Comparison of ENCODE assay signal across 9 cellular contexts in the genomic region with DNA sequence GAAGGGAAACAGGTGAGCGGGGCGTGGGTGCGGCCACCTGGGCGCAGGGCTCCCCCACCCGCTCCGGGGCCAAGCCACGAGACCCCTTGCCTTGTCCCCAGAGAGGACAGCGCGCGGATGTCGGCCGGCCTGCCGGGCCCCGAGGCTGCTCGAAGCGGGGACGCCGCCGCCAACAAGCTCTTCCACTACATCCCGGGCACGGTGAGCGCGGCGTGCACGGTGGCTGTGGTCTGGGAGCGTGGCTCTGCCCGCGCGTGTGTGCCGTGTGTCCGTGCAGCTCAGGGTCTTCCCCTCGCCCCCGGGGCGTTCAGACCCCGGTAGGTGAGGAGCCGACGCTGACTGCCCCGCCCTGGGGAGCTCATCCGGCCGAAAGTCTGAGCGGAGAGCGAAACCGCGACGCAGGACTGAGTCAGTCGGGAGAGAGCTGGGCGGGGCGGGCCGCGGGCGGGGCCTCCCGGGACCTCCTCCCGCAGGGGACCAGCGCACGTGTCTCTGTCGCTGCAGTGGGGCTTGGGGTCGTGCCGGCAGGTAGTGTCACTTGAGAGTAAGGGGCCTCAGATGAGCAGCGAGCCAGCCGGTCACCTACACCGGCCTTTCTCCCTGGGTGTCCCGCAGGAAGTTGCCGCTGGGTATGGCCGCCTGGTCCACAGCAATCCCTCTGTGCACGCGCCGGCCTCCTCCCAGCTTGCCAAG. TPM values are rescaled to one million over a fixed set of nuclear protein-coding genes. Genes with fewer than 3 reads are reported as not detected.
DNase-seq lines count a peak whose midpoint lies in the region; ATAC-seq and TF ChIP-seq lines count a peak whose summit lies in the region.
"Had no signal": no experiment of that assay in that cellular context is flagged by ENCODE, and none has a peak within 500 bp of the region (broad histone marks: within the 10 kb centered on the region; RNA-seq: fewer than 3 reads in every experiment).

No MANE protein-coding gene starts in this region.

- peak overlapping the region in 1 of 2 experiments; percentile 97 for H3K23ac ChIP-seq in mesenchymal stem cell (ENCODE audit: low read length in 2 of 2)

- DNase-seq in CD1c-positive myeloid dendritic cell (ENCODE audit: extremely low spot score), result peak; percentile 70
- peak; percentile 54 for DNase-seq in KBM-7
- DNase-seq in activated CD4-positive, alpha-beta T cell treated with anti-CD3 and anti-CD28 coated beads, Interleukin-2, amount 10 ng/mL, durations not matched to agents 7 days and 5 days, result peak; percentile 83
- no peak for DNase-seq in dorsolateral prefrontal cortex
- peak; percentile 74 for DNase-seq in mesenchymal stem cell
- DNase-seq in stimulated activated CD8-positive, alpha-beta memory T cell treated with anti-CD3 and anti-CD28 coated beads, Interleukin-15, amount 100 ng/mL, for 24 hours (ENCODE audit: low read depth), result peak; percentile 57

- CTCF ChIA-PET in activated CD4-positive, alpha-beta T cell treated with anti-CD3 and anti-CD28 coated beads, Interleukin-2, amount 10 ng/mL, durations not matched to agents 7 days and 5 days (lab: Charles Lee), result interaction anchor here (0.6 to 1.7 kb wide), 4 partner anchors 10 to 59 kb away, joined by 3 to 8 read pairs (median 3); a partner anchor contains a TSS

- H2BK15ac ChIP-seq in mesenchymal stem cell (ENCODE audit: low read depth, poor library complexity, severe bottlenecking), result no peak overlapping the region

- no peak overlapping the region for H2AK5ac ChIP-seq in mesenchymal stem cell (ENCODE audit: low read length, severe bottlenecking)

- H2BK5ac ChIP-seq in mesenchymal stem cell (ENCODE audit: low read depth, low read length, poor library complexity, severe bottlenecking), result peak overlapping the region; percentile 58

- peak overlapping the region in 1 of 59 donors; percentile 27 for H3K27ac ChIP-seq in dorsolateral prefrontal cortex
- H3K27ac ChIP-seq in mesenchymal stem cell (ENCODE audit: low read length, poor library complexity, severe bottlenecking), result no peak overlapping the region

- peak overlapping the region; percentile 90 for H4K91ac ChIP-seq in mesenchymal stem cell (ENCODE audit: low read length)

- peak overlapping the region; percentile 76 for H3K4me3 Mint-ChIP-seq in activated CD4-positive, alpha-beta T cell treated with anti-CD3 and anti-CD28 coated beads, Interleukin-2, amount 10 ng/mL, durations not matched to agents 7 days and 5 days

- TF ChIP-seq CTCF in dorsolateral prefrontal cortex (IDR thresholded peaks at IDR 0.05 in 54 of 56, conservative IDR thresholded peaks at IDR 0.05 in 2 of 56; ENCODE audit: low read depth in 1 of 56, partially characterized antibody in 56 of 56), result no peak

- H3K4me3 ChIP-seq in dorsolateral prefrontal cortex, result peak overlapping the region in 58 of 59 donors; percentile 19 to 71 (median 56)
- H3K4me3 ChIP-seq in mesenchymal stem cell (ENCODE audit: insufficient read depth in 1 of 2, low read depth in 1 of 2, low read length in 2 of 2), result peak overlapping the region; percentile 66 to 85

- peaks cover 13% of the 10 kb centered on the region for H3K4me1 Mint-ChIP-seq in activated CD4-positive, alpha-beta T cell treated with anti-CD3 and anti-CD28 coated beads, Interleukin-2, amount 10 ng/mL, durations not matched to agents 7 days and 5 days

- peaks cover 13 to 39% of the 10 kb centered on the region in 2 experiments for H3K36me3 ChIP-seq in mesenchymal stem cell (ENCODE audit: control insufficient read depth in 1 of 2, insufficient read depth in 2 of 2, low read depth in 1 of 2, low read length in 2 of 2)

- H3K4me1 ChIP-seq in mesenchymal stem cell (ENCODE audit: control insufficient read depth, insufficient read depth, low read depth, low read length), result peaks cover 22% of the 10 kb centered on the region

- H3K4me2 ChIP-seq in mesenchymal stem cell (ENCODE audit: low read length, poor library complexity, severe bottlenecking), result peak overlapping the region; percentile 92

- in situ Hi-C loops in KBM-7 (cut with MboI; ENCODE audit: low pct_unique_long_range_greater_than_20kb, low sequenced_read_pairs), result no loop called here

- peak overlapping the region; percentile 72 for H2AFZ ChIP-seq in mesenchymal stem cell (ENCODE audit: low read depth, low read length)

- POLR2A ChIA-PET in activated CD4-positive, alpha-beta T cell treated with anti-CD3 and anti-CD28 coated beads, Interleukin-2, amount 10 ng/mL, durations not matched to agents 7 days and 5 days (lab: Charles Lee), result no interaction called here

- 4% methylated on average over 50 of the region's 67 CpGs for whole genome bisulfite sequencing in mesenchymal stem cell

- peak overlapping the region; percentile 2 for H2BK120ac ChIP-seq in mesenchymal stem cell (ENCODE audit: low read depth, low read length)

- no peaks in the 10 kb centered on the region for H3K9me3 ChIP-seq in mesenchymal stem cell (ENCODE audit: control insufficient read depth, low read length)

- peaks cover 9% of the 10 kb centered on the region for H3K79me1 ChIP-seq in mesenchymal stem cell (replicated peaks; ENCODE audit: low read length, poor library complexity, severe bottlenecking)

- H2BK12ac ChIP-seq in mesenchymal stem cell (ENCODE audit: low read length in 2 of 2), result peak overlapping the region in 1 of 2 experiments; percentile 79

- H3K14ac ChIP-seq in mesenchymal stem cell (ENCODE audit: low read length in 2 of 2), result peak overlapping the region in 1 of 2 experiments; percentile 97

- H3K27me3 ChIP-seq in dorsolateral prefrontal cortex, result peaks cover 0 to 50% (median 27%) of the 10 kb centered on the region in 45 donors
- peaks cover 0 to 45% of the 10 kb centered on the region in 2 experiments for H3K27me3 ChIP-seq in mesenchymal stem cell (ENCODE audit: control insufficient read depth in 1 of 2, insufficient read depth in 1 of 2, low read length in 2 of 2)

- H3K27ac Mint-ChIP-seq in activated CD4-positive, alpha-beta T cell treated with anti-CD3 and anti-CD28 coated beads, Interleukin-2, amount 10 ng/mL, durations not matched to agents 7 days and 5 days, result peak overlapping the region; percentile 79

- peak overlapping the region; percentile 24 to 77 for H3K4ac ChIP-seq in mesenchymal stem cell (ENCODE audit: low read depth in 1 of 2, low read length in 2 of 2)

- H3K9me3 Mint-ChIP-seq in activated CD4-positive, alpha-beta T cell treated with anti-CD3 and anti-CD28 coated beads, Interleukin-2, amount 10 ng/mL, durations not matched to agents 7 days and 5 days, result peaks cover 3% of the 10 kb centered on the region

- peak overlapping the region; percentile 78 to 96 for H3K18ac ChIP-seq in mesenchymal stem cell (ENCODE audit: low read depth in 1 of 2, low read length in 2 of 2)

- peak overlapping the region; percentile 66 for H4K8ac ChIP-seq in mesenchymal stem cell (ENCODE audit: low read length)

- H3K9ac ChIP-seq in mesenchymal stem cell (ENCODE audit: low read length), result peak overlapping the region; percentile 70

- peaks cover 11% of the 10 kb centered on the region for H3K27me3 Mint-ChIP-seq in activated CD4-positive, alpha-beta T cell treated with anti-CD3 and anti-CD28 coated beads, Interleukin-2, amount 10 ng/mL, durations not matched to agents 7 days and 5 days

- H3K36me3 Mint-ChIP-seq in activated CD4-positive, alpha-beta T cell treated with anti-CD3 and anti-CD28 coated beads, Interleukin-2, amount 10 ng/mL, durations not matched to agents 7 days and 5 days (ENCODE audit: low read depth), result peaks cover 3% of the 10 kb centered on the region

- ATAC-seq in GM21360 (IDR thresholded peaks at IDR 0.05; ENCODE audit: unreplicated experiment) (peak; percentile 64), HG02870 (IDR thresholded peaks at IDR 0.05; ENCODE audit: unreplicated experiment) (no peak)

- intact Hi-C loops in dorsolateral prefrontal cortex (cut with DNase I), result no loop called here

RNA-seq across cellular contexts. Expression of a gene that starts 0.5 kb away (rescaled TPM):
- total RNA-seq in activated CD4-positive, alpha-beta T cell treated with anti-CD3 and anti-CD28 coated beads, Interleukin-2, amount 10 ng/mL, durations not matched to agents 7 days and 5 days, result 1 to 10 TPM; 3.2 TPM
- total RNA-seq in dorsolateral prefrontal cortex, result under 1 TPM in 3 of 120 experiments, not detected in 117; 0.36 to 0.58 (median 0.43) TPM
- 0.75 TPM for polyA plus RNA-seq in mesenchymal stem cell (2013, experiment 1 of 2)
- 0.60 TPM for polyA plus RNA-seq in mesenchymal stem cell (2013, experiment 2 of 2)

RNA-seq across cellular contexts. Expression of a gene that starts 6.4 kb away (rescaled TPM):
- total RNA-seq in activated CD4-positive, alpha-beta T cell treated with anti-CD3 and anti-CD28 coated beads, Interleukin-2, amount 10 ng/mL, durations not matched to agents 7 days and 5 days, result 10 to 100 TPM; 23.6 to 27.1 TPM
- 10 to 100 TPM in 101 of 120 experiments, 1 to 10 TPM in 19; 5.7 to 35.4 (median 14.2) TPM for total RNA-seq in dorsolateral prefrontal cortex
- polyA plus RNA-seq in mesenchymal stem cell (2013, experiment 1 of 2), result 11.5 TPM
- 12.5 TPM for polyA plus RNA-seq in mesenchymal stem cell (2013, experiment 2 of 2)

RNA-seq across cellular contexts. Expression of a gene that starts 7.7 kb away (rescaled TPM):
- 10 to 100 TPM; 60.5 to 71.8 TPM for total RNA-seq in activated CD4-positive, alpha-beta T cell treated with anti-CD3 and anti-CD28 coated beads, Interleukin-2, amount 10 ng/mL, durations not matched to agents 7 days and 5 days
- total RNA-seq in dorsolateral prefrontal cortex, result 10 to 100 TPM; 34.5 to 72.4 (median 54.8) TPM
- polyA plus RNA-seq in mesenchymal stem cell (2013, experiment 1 of 2), result 32.5 TPM
- 33.0 TPM for polyA plus RNA-seq in mesenchymal stem cell (2013, experiment 2 of 2)

RNA-seq across cellular contexts. Expression of a gene that starts 15.1 kb away (rescaled TPM):
- total RNA-seq in activated CD4-positive, alpha-beta T cell treated with anti-CD3 and anti-CD28 coated beads, Interleukin-2, amount 10 ng/mL, durations not matched to agents 7 days and 5 days, result not detected
- 1 to 10 TPM in 6 of 120 experiments, under 1 TPM in 63, not detected in 51; 0.13 to 1.8 (median 0.43) TPM for total RNA-seq in dorsolateral prefrontal cortex
- polyA plus RNA-seq in mesenchymal stem cell (2013, experiment 1 of 2), result not detected
- polyA plus RNA-seq in mesenchymal stem cell (2013, experiment 2 of 2), result not detected
- total RNA-seq: T-helper 2 cell treated with Interferon-gamma antibody and Interleukin-4, amounts not matched to agents 100 ng/mL and 5 ng/mL, for 36 hours had no signal

RNA-seq across cellular contexts. Expression of a gene that starts 33.1 kb away (rescaled TPM):
- total RNA-seq in activated CD4-positive, alpha-beta T cell treated with anti-CD3 and anti-CD28 coated beads, Interleukin-2, amount 10 ng/mL, durations not matched to agents 7 days and 5 days, result under 1 TPM; 0.42 to 0.46 TPM
- total RNA-seq in dorsolateral prefrontal cortex, result 10 to 100 TPM in 119 of 120 experiments, 1 to 10 TPM in 1; 8.9 to 60.0 (median 25.0) TPM
- polyA plus RNA-seq in mesenchymal stem cell (2013, experiment 1 of 2), result 28.5 TPM
- 25.8 TPM for polyA plus RNA-seq in mesenchymal stem cell (2013, experiment 2 of 2)

Comparison
In these comparisons a context has a peak if more than half of its experiments do, and no peak if none do; other contexts are left out.
1. DNase-seq: peak in CD1c-positive myeloid dendritic cell (single experiment), KBM-7 (single experiment), activated CD4-positive, alpha-beta T cell treated with anti-CD3 and anti-CD28 coated beads, Interleukin-2, amount 10 ng/mL, durations not matched to agents 7 days and 5 days (single experiment), mesenchymal stem cell (single experiment) and stimulated activated CD8-positive, alpha-beta memory T cell treated with anti-CD3 and anti-CD28 coated beads, Interleukin-15, amount 100 ng/mL, for 24 hours (single experiment); none in dorsolateral prefrontal cortex (0 of 10).